Comparison of ENCODE assay signal across 27 cellular contexts in genomic region chr3:156513619-156514018, GRCh38. TPM values are rescaled to one million over a fixed set of nuclear protein-coding genes. Genes with fewer than 3 reads are reported as not detected.
A peak's percentile ranks its signal among the peaks of the same experiment; 100 is the strongest.
DNase-seq lines count a peak whose midpoint lies in the region; ATAC-seq, FAIRE-seq and TF ChIP-seq lines count a peak whose summit lies in the region.
"Had no signal": no experiment of that assay in that cellular context is flagged by ENCODE, and none has a peak within 500 bp of the region (broad histone marks: within the 10 kb centered on the region; RNA-seq: fewer than 3 reads in every experiment).

No MANE protein-coding gene starts in this region.

- peak in 1 of 2 experiments; percentile 34; a peak in 2 of 6 replicates for ATAC-seq in A549
- ATAC-seq: activated CD8-positive, alpha-beta memory T cell treated with anti-CD3 and anti-CD28 coated beads, Interleukin-2, amount 10 ng/mL, durations not matched to agents 7 days and 5 days; left lung; stimulated activated naive B cell treated with anti-CD40 and anti-IgM and Interleukin-4, amounts not matched to agents 10 μg/mL and 1 μg/mL and 100 μg/mL, for 72 hours had no signal

- POLR2A ChIA-PET in A549 (lab: Yijun Ruan, JAX) (interaction anchor here (0.5 kb wide), 1 partner anchor 633 kb away, joined by 3 read pairs; no protein-coding TSS in a partner anchor), endothelial cell of umbilical vein (lab: Charles Lee) (no interaction called here)

- H3K4me1 Mint-ChIP-seq in type B pancreatic cell (ENCODE audit: unreplicated experiment): peaks cover 13% of the 10 kb centered on the region
- H3K4me1 Mint-ChIP-seq: activated B cell treated with CpG ODN at 0.5 μM for 24 hours; immature natural killer cell; stimulated activated naive B cell treated with anti-CD40 and anti-IgM and Interleukin-4, amounts not matched to agents 10 μg/mL and 1 μg/mL and 100 μg/mL, for 72 hours had no signal

- no peak for TF ChIP-seq RAD21 in A549 (conservative IDR thresholded peaks at IDR 0.05 in 1 of 2, IDR thresholded peaks at IDR 0.05 in 1 of 2)

- TF ChIP-seq EP300 in A549 (IDR thresholded peaks at IDR 0.05): no peak

- BruUV-seq in endothelial cell of umbilical vein (replicated peaks; lab: Mats Ljungman, UMichigan): no TSS peak

- no peak overlapping the region for H3K27ac Mint-ChIP-seq in type B pancreatic cell
- H3K27ac Mint-ChIP-seq: activated B cell treated with CpG ODN at 0.5 μM for 24 hours; activated CD8-positive, alpha-beta memory T cell treated with anti-CD3 and anti-CD28 coated beads, Interleukin-2, amount 10 ng/mL, durations not matched to agents 7 days and 5 days; immature natural killer cell; stimulated activated naive B cell treated with anti-CD40 and anti-IgM and Interleukin-4, amounts not matched to agents 10 μg/mL and 1 μg/mL and 100 μg/mL, for 72 hours had no signal

- DNase-seq in A549 (ENCODE audit: low read depth in 1 of 2, low spot score in 1 of 2): peak in 1 of 2 experiments; percentile 40
- DNase-seq in H4 (ENCODE audit: low spot score): peak; percentile 65
- peak; percentile 11 for DNase-seq in NCI-H146 treated with DMSO at 0.1 percent for 48 hours (lab: John Stamatoyannopoulos, UW; ENCODE audit: unreplicated experiment)
- DNase-seq in endothelial cell of umbilical vein (ENCODE audit: low read depth, low spot score): no peak
- DNase-seq in type B pancreatic cell (ENCODE audit: extremely low spot score, unreplicated experiment): no peak
- no peak for DNase-seq in HPDE6-E6E7 (ENCODE audit: extremely low spot score)
- DNase-seq in DMS79 (lab: John Stamatoyannopoulos, UW): no peak
- no peak for DNase-seq in effector memory CD4-positive, alpha-beta T cell
- DNase-seq: activated B cell treated with CpG ODN at 0.5 μM for 24 hours; activated CD4-positive, alpha-beta T cell treated with anti-CD3 and anti-CD28 coated beads, Interleukin-2, amount 50 U/mL, for 1 hour; activated CD8-positive, alpha-beta memory T cell treated with anti-CD3 and anti-CD28 coated beads, Interleukin-2, amount 10 ng/mL, durations not matched to agents 7 days and 5 days; activated naive CD4-positive, alpha-beta T cell; activated T-cell treated with anti-CD3 and anti-CD28 coated beads, Interleukin-2, amount 50 U/mL, for 48 hours; Caco-2; hypothalamus; immature natural killer cell; left lung; mesendoderm; NCI-H1694 treated with DMSO at 0.1 percent for 48 hours; NCI-H2171; NCI-H524 treated with DMSO at 0.1 percent for 48 hours; sigmoid colon; stimulated activated naive B cell treated with anti-CD40 and anti-IgM and Interleukin-4, amounts not matched to agents 10 μg/mL and 1 μg/mL and 100 μg/mL, for 72 hours; SW 1271 had no signal

- no peaks in the 10 kb centered on the region for H3K36me3 ChIP-seq in endothelial cell of umbilical vein (ENCODE audit: control insufficient read depth in 2 of 2, extremely low read depth in 1 of 2, insufficient read depth in 2 of 2, low read length in 2 of 2)
- no peaks in the 10 kb centered on the region for H3K36me3 ChIP-seq in effector memory CD4-positive, alpha-beta T cell (ENCODE audit: control insufficient read depth, insufficient read depth, low read length)
- H3K36me3 ChIP-seq: BLaER1 treated with 17β-estradiol and CSF1 and Interleukin-3, amounts not matched to agents 10 nM and 100 nM; left lung; sigmoid colon; suprapubic skin had no signal

- FAIRE-seq in A549 (lab: Jason Lieb, UNC) (no peak), endothelial cell of umbilical vein (lab: Jason Lieb, UNC) (no peak)
- FAIRE-seq: GM12891 had no signal

- intact Hi-C loops in endothelial cell of umbilical vein (cut with micrococcal nuclease): no loop called here

- 17% methylated on average over 5 of the region's 5 CpGs for WGBS in A549 (ENCODE audit: missing lambda C conversion rate)

- H3K4me1 ChIP-seq in A549 (peaks cover 11% of the 10 kb centered on the region), endothelial cell of umbilical vein (ENCODE audit: control insufficient read depth, extremely low read depth, insufficient read depth, low read length) (peaks cover 3% of the 10 kb centered on the region)
- no peaks in the 10 kb centered on the region for H3K4me1 ChIP-seq in effector memory CD4-positive, alpha-beta T cell (ENCODE audit: control insufficient read depth, insufficient read depth, low read length, poor library complexity, severe bottlenecking)
- H3K4me1 ChIP-seq: left lung had no signal

- H3K27ac ChIP-seq in A549: no peak overlapping the region
- no peak overlapping the region for H3K27ac ChIP-seq in endothelial cell of umbilical vein (ENCODE audit: insufficient read depth, low read depth, low read length)
- no peak overlapping the region for H3K27ac ChIP-seq in effector memory CD4-positive, alpha-beta T cell (ENCODE audit: insufficient read depth, low read length, poor library complexity, severe bottlenecking)
- H3K27ac ChIP-seq: BLaER1 treated with 17β-estradiol and CSF1 and Interleukin-3, amounts not matched to agents 10 nM and 100 nM; left lung; sigmoid colon; suprapubic skin had no signal

- no peaks in the 10 kb centered on the region for H3K79me2 ChIP-seq in endothelial cell of umbilical vein (ENCODE audit: control insufficient read depth, insufficient read depth, low read length)

- H2AFZ ChIP-seq in endothelial cell of umbilical vein (ENCODE audit: low read depth, low read length): no peak overlapping the region

- H3K4me3 ChIP-seq in A549 (no peak overlapping the region), endothelial cell of umbilical vein (replicated peaks in 1 of 3; ENCODE audit: insufficient read depth in 1 of 3, low read depth in 1 of 3, low read length in 3 of 3) (no peak overlapping the region)
- no peak overlapping the region for H3K4me3 ChIP-seq in effector memory CD4-positive, alpha-beta T cell (ENCODE audit: insufficient read depth, low read depth, low read length, poor library complexity, severe bottlenecking)
- H3K4me3 ChIP-seq: BLaER1 treated with 17β-estradiol and CSF1 and Interleukin-3, amounts not matched to agents 10 nM and 100 nM; left lung; sigmoid colon; suprapubic skin had no signal

- no peaks in the 10 kb centered on the region for H3K9me1 ChIP-seq in endothelial cell of umbilical vein (replicated peaks; ENCODE audit: control insufficient read depth, extremely low read depth, insufficient read depth, low read length)

- H3K36me3 Mint-ChIP-seq in type B pancreatic cell: no peaks in the 10 kb centered on the region
- H3K36me3 Mint-ChIP-seq: activated CD8-positive, alpha-beta memory T cell treated with anti-CD3 and anti-CD28 coated beads, Interleukin-2, amount 10 ng/mL, durations not matched to agents 7 days and 5 days; immature natural killer cell; stimulated activated naive B cell treated with anti-CD40 and anti-IgM and Interleukin-4, amounts not matched to agents 10 μg/mL and 1 μg/mL and 100 μg/mL, for 72 hours had no signal

- CTCF ChIA-PET in A549 (lab: Yijun Ruan, JAX) (interaction anchor here (0.6 to 16.4 kb wide), 3 partner anchors 119 to 622 kb away, joined by 3 to 182 read pairs (median 3); no protein-coding TSS in a partner anchor), endothelial cell of umbilical vein (lab: Charles Lee) (interaction anchor here (1.0 to 12.3 kb wide), 7 partner anchors 33 to 624 kb away, joined by 3 to 267 read pairs (median 7); no protein-coding TSS in a partner anchor)

- dilution Hi-C loops in endothelial cell of umbilical vein (cut with MboI; ENCODE audit: extremely low pct_ligation_motif_present, low sequenced_read_pairs): loop anchor here (25.0 kb wide), 1 partner anchor 351 kb away; no protein-coding TSS in a partner anchor

- no peaks in the 10 kb centered on the region for H4K20me1 ChIP-seq in endothelial cell of umbilical vein (replicated peaks; ENCODE audit: control insufficient read depth, extremely low read depth, insufficient read depth, low read length)
- H4K20me1 ChIP-seq: BLaER1 treated with 17β-estradiol and CSF1 and Interleukin-3, amounts not matched to agents 10 nM and 100 nM had no signal

- TF ChIP-seq CTCF in A549 (IDR thresholded peaks at IDR 0.05) (no peak), endothelial cell of umbilical vein (IDR thresholded peaks at IDR 0.05; ENCODE audit: extremely low read depth in 1 of 2, insufficient read depth in 1 of 2, low read depth in 1 of 2, low read length in 2 of 2) (no peak), type B pancreatic cell (conservative IDR thresholded peaks at IDR 0.05) (no peak)

- no peaks in the 10 kb centered on the region for H3K9me3 ChIP-seq in A549
- H3K9me3 ChIP-seq in endothelial cell of umbilical vein (replicated peaks; ENCODE audit: control insufficient read depth, insufficient read depth, low read length): no peaks in the 10 kb centered on the region
- H3K9me3 ChIP-seq in effector memory CD4-positive, alpha-beta T cell (ENCODE audit: control insufficient read depth, low read length): no peaks in the 10 kb centered on the region
- H3K9me3 ChIP-seq: BLaER1 treated with 17β-estradiol and CSF1 and Interleukin-3, amounts not matched to agents 10 nM and 100 nM; Caco-2; left lung; sigmoid colon; suprapubic skin had no signal

- H3K9ac ChIP-seq in endothelial cell of umbilical vein (replicated peaks; ENCODE audit: extremely low read depth, insufficient read depth, low read length): no peak overlapping the region
- H3K9ac ChIP-seq: BLaER1 treated with 17β-estradiol and CSF1 and Interleukin-3, amounts not matched to agents 10 nM and 100 nM had no signal

- peaks cover 8% of the 10 kb centered on the region for H3K27me3 Mint-ChIP-seq in type B pancreatic cell

- no peaks in the 10 kb centered on the region for H3K9me3 Mint-ChIP-seq in type B pancreatic cell
- H3K9me3 Mint-ChIP-seq: activated B cell treated with CpG ODN at 0.5 μM for 24 hours; immature natural killer cell; stimulated activated naive B cell treated with anti-CD40 and anti-IgM and Interleukin-4, amounts not matched to agents 10 μg/mL and 1 μg/mL and 100 μg/mL, for 72 hours had no signal

- peaks cover 0 to 2% of the 10 kb centered on the region in 2 experiments for H3K27me3 ChIP-seq in endothelial cell of umbilical vein (ENCODE audit: control insufficient read depth in 2 of 2, insufficient read depth in 2 of 2, low read length in 2 of 2)
- no peaks in the 10 kb centered on the region for H3K27me3 ChIP-seq in effector memory CD4-positive, alpha-beta T cell (replicated peaks; ENCODE audit: control insufficient read depth, insufficient read depth, low read length, poor library complexity, severe bottlenecking)
- H3K27me3 ChIP-seq: BLaER1 treated with 17β-estradiol and CSF1 and Interleukin-3, amounts not matched to agents 10 nM and 100 nM; left lung; sigmoid colon; suprapubic skin had no signal

- H3K4me3 Mint-ChIP-seq in type B pancreatic cell: no peak overlapping the region
- H3K4me3 Mint-ChIP-seq: activated B cell treated with CpG ODN at 0.5 μM for 24 hours; activated CD8-positive, alpha-beta memory T cell treated with anti-CD3 and anti-CD28 coated beads, Interleukin-2, amount 10 ng/mL, durations not matched to agents 7 days and 5 days; immature natural killer cell; stimulated activated naive B cell treated with anti-CD40 and anti-IgM and Interleukin-4, amounts not matched to agents 10 μg/mL and 1 μg/mL and 100 μg/mL, for 72 hours had no signal

- H3K4me2 ChIP-seq in A549: peak overlapping the region; percentile 35; the same call in 2 of the 3 replicates
- H3K4me2 ChIP-seq in endothelial cell of umbilical vein (ENCODE audit: insufficient read depth, low read length): no peak overlapping the region
- H3K4me2 ChIP-seq: BLaER1 treated with 17β-estradiol and CSF1 and Interleukin-3, amounts not matched to agents 10 nM and 100 nM had no signal

- TF ChIP-seq POLR2A in A549 (IDR thresholded peaks at IDR 0.05; ENCODE audit: low read length) (no peak), endothelial cell of umbilical vein (IDR thresholded peaks at IDR 0.05; ENCODE audit: low read depth, low read length) (no peak)

RNA-seq across cellular contexts. Expression of gene SSR3, which starts 41.3 kb away (rescaled TPM):
- polyA plus RNA-seq in A549 (2011; rRNA removed): 187 and 242 TPM in 2 replicates
- polyA plus RNA-seq in A549 (2012; cell fraction: cytosol; rRNA removed): 74.2 and 85.7 TPM in 2 replicates
- 22.4 and 26.7 TPM in 2 replicates for polyA plus RNA-seq in A549 (2012; cell fraction: nucleus; rRNA removed)
- 154 to 166 TPM (median 156 TPM) in 3 replicates for polyA plus RNA-seq in A549 (2017; fragmentation: RNase III; extraction: RNeasy Plus Mini Kit Qiagen cat#74134 plus additional on column Dnase treatment)
- polyA minus RNA-seq in A549 (2011; rRNA and poly(A)+ RNA removed): 207 and 305 TPM in 2 replicates
- total RNA-seq in H4 (2014; rRNA removed; shearing (Covaris generic)): 185 and 215 TPM in 2 replicates
- 355 and 370 TPM in 2 replicates for total RNA-seq in endothelial cell of umbilical vein
- 155 and 160 TPM in 2 replicates for polyA plus RNA-seq in endothelial cell of umbilical vein
- 213 and 219 TPM in 2 replicates for polyA plus RNA-seq in endothelial cell of umbilical vein (2011; cell fraction: cytosol; rRNA removed)
- 79.0 and 84.4 TPM in 2 replicates for polyA plus RNA-seq in endothelial cell of umbilical vein (2011; cell fraction: nucleus; rRNA removed)
- polyA plus RNA-seq in endothelial cell of umbilical vein (2012): 262 and 391 TPM in 2 replicates
- polyA minus RNA-seq in endothelial cell of umbilical vein: 558 and 653 TPM in 2 replicates
- polyA minus RNA-seq in endothelial cell of umbilical vein (2011; cell fraction: cytosol; rRNA and poly(A)+ RNA removed): 89.5 TPM
- 108 and 116 TPM in 2 replicates for polyA minus RNA-seq in endothelial cell of umbilical vein (2011; cell fraction: nucleus; rRNA and poly(A)+ RNA removed)
- 141 and 170 TPM in 2 replicates for total RNA-seq in type B pancreatic cell (ENCODE audit: low replicate concordance)

Comparison
In these comparisons a context has a peak if more than half of its experiments do, and no peak if none do; other contexts are left out.
1. DNase-seq: peak in H4 (single experiment) and NCI-H146 treated with DMSO at 0.1 percent for 48 hours (single experiment); none in endothelial cell of umbilical vein (single experiment), type B pancreatic cell (single experiment), HPDE6-E6E7 (single experiment), DMS79 (single experiment) and effector memory CD4-positive, alpha-beta T cell (0 of 3).